16 cellular contexts compared by ENCODE assay signal in the genomic region with DNA sequence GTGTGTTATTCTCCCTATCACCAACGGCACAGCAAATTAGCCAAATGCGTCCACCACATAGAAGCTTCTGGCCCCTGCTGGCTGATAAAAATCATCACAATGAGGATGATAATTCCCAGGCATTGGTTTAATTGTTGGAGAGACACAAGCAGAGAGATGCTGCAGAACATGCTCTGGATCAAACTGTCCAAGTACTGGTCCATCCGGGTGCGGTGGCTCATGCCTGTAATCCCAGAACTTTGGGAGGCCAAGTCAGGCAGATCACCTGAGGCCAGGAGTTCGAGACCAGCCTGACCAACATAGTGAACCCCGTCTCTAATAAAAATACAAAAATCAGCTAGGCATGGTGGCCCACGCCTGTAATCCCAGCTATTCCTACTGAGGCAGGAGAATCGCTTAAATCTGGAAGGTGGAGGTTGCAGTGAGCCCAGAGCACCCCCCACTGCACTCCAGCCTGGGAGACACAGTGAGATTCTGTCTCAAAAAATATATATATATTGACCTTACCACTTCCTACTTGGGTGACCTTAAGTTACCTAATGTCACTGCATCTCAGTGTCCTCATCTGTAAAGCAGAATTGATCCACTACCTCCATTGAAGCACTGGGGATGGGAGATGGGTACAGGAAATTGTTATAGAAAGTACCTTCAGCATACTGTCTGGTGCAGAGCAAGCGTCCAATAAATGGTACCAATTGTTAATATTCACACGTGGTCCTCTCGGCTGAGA.
A peak's percentile ranks its signal among the peaks of the same experiment; 100 is the strongest.
DNase-seq lines count a peak whose midpoint lies in the region; ATAC-seq lines count a peak whose summit lies in the region.
"Had no signal": no experiment of that assay in that cellular context is flagged by ENCODE, and none has a peak within 500 bp of the region (broad histone marks: within the 10 kb centered on the region; RNA-seq: fewer than 3 reads in every experiment).

No MANE protein-coding gene starts in this region.

- no peaks in the 10 kb centered on the region for H3K9me3 ChIP-seq in right cardiac atrium (ENCODE audit: control insufficient read depth, low read length)
- H3K9me3 ChIP-seq: SJSA1 had no signal

- WGBS in right cardiac atrium, result 79% methylated on average over 11 of the region's 11 CpGs
- WGBS in urinary bladder, result 88% methylated on average over 11 of the region's 11 CpGs

- H3K4me3 ChIP-seq in right cardiac atrium (ENCODE audit: low read length), result no peak overlapping the region
- H3K4me3 ChIP-seq in urinary bladder (ENCODE audit: low read depth, low read length), result no peak overlapping the region
- H3K4me3 ChIP-seq: SJSA1 had no signal

- H3K27ac ChIP-seq in right cardiac atrium (ENCODE audit: low read length) (peak overlapping the region; percentile 96), urinary bladder (ENCODE audit: low read depth) (peak overlapping the region; percentile 81)
- H3K27ac ChIP-seq: 22Rv1, HL-60, SJSA1 had no signal

- no peak for ATAC-seq in right cardiac atrium
- no peak for ATAC-seq in Right ventricle myocardium superior (ENCODE audit: poor library complexity)

- intact Hi-C loops in right cardiac atrium (cut with DNase I) (no loop called here), Right ventricle myocardium superior (cut with DNase I) (loop anchor here (10.0 kb wide), 1 partner anchor 80 kb away; a partner anchor contains a TSS)

- no peaks in the 10 kb centered on the region for H3K27me3 ChIP-seq in right cardiac atrium (ENCODE audit: control insufficient read depth, insufficient read depth)
- H3K27me3 ChIP-seq: SJSA1 had no signal

- DNase-seq in NCI-H526 (lab: John Stamatoyannopoulos, UW), result peak; percentile 0 to 13
- DNase-seq in NCI-H526 treated with DMSO at 0.1 percent for 48 hours (lab: John Stamatoyannopoulos, UW), result no peak
- DNase-seq in right cardiac atrium, result no peak
- DNase-seq in Right ventricle myocardium superior, result no peak
- DNase-seq in globus pallidus (ENCODE audit: low spot score), result peak; percentile 26
- DNase-seq in NCI-H1048 (lab: John Stamatoyannopoulos, UW), result no peak
- no peak for DNase-seq in activated CD4-positive, alpha-beta T cell treated with anti-CD3 and anti-CD28 coated beads, Interleukin-2, amount 50 U/mL, for 4 hours
- DNase-seq: DMS79, NCI-H1105, NCI-H2081, NCI-H774, RPMI8226 had no signal

- H3K36me3 ChIP-seq in urinary bladder (ENCODE audit: insufficient read depth), result no peaks in the 10 kb centered on the region
- H3K36me3 ChIP-seq: SJSA1 had no signal

- peaks cover 15% of the 10 kb centered on the region for H3K4me1 ChIP-seq in right cardiac atrium (ENCODE audit: control insufficient read depth, insufficient read depth, low read length)
- no peaks in the 10 kb centered on the region for H3K4me1 ChIP-seq in urinary bladder (ENCODE audit: insufficient read depth)

Comparison
In these comparisons a context has a peak if more than half of its experiments do, and no peak if none do; other contexts are left out.
1. DNase-seq: peak in NCI-H526 (2 of 2) and globus pallidus (single experiment); none in NCI-H526 treated with DMSO at 0.1 percent for 48 hours (single experiment), right cardiac atrium (0 of 3), Right ventricle myocardium superior (single experiment), NCI-H1048 (single experiment) and activated CD4-positive, alpha-beta T cell treated with anti-CD3 and anti-CD28 coated beads, Interleukin-2, amount 50 U/mL, for 4 hours (0 of 2).